Comparison of ENCODE assay signal across 1 cellular context in genomic region chr6:31178143-31179041, GRCh38.
TF ChIP-seq lines count a peak whose summit lies in the region.

No MANE protein-coding gene starts in this region.

TF ChIP-seq in SK-N-SH, 30 proteins besides CTCF, POLR2A, EP300 and RAD21 (continued from another document):
- TF ChIP-seq YY1 (IDR thresholded peaks at IDR 0.05; ENCODE audit: low read depth) (no peak), RXRA (IDR thresholded peaks at IDR 0.05; ENCODE audit: borderline replicate concordance, low read depth) (no peak), RFX5 (IDR thresholded peaks at IDR 0.05; ENCODE audit: low read length) (no peak), TCF12 (IDR thresholded peaks at IDR 0.05) (no peak), TAF1 (IDR thresholded peaks at IDR 0.05; ENCODE audit: borderline replicate concordance, low read depth, low read length) (no peak), POLR2AphosphoS5 (IDR thresholded peaks at IDR 0.05; ENCODE audit: low read depth, low read length) (no peak), NRF1 (IDR thresholded peaks at IDR 0.05; ENCODE audit: low read depth, low read length) (no peak), CHD2 (IDR thresholded peaks at IDR 0.05; ENCODE audit: low read length, partially characterized antibody) (no peak), SIN3A (IDR thresholded peaks at IDR 0.05; ENCODE audit: borderline replicate concordance, low read depth, low read length) (no peak)
- TF ChIP-seq, protein P1, sequence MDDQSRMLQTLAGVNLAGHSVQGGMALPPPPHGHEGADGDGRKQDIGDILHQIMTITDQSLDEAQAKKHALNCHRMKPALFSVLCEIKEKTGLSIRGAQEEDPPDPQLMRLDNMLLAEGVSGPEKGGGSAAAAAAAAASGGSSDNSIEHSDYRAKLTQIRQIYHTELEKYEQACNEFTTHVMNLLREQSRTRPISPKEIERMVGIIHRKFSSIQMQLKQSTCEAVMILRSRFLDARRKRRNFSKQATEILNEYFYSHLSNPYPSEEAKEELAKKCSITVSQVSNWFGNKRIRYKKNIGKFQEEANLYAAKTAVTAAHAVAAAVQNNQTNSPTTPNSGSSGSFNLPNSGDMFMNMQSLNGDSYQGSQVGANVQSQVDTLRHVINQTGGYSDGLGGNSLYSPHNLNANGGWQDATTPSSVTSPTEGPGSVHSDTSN (IDR thresholded peaks at IDR 0.05), result no peak
- TF ChIP-seq, protein P2, sequence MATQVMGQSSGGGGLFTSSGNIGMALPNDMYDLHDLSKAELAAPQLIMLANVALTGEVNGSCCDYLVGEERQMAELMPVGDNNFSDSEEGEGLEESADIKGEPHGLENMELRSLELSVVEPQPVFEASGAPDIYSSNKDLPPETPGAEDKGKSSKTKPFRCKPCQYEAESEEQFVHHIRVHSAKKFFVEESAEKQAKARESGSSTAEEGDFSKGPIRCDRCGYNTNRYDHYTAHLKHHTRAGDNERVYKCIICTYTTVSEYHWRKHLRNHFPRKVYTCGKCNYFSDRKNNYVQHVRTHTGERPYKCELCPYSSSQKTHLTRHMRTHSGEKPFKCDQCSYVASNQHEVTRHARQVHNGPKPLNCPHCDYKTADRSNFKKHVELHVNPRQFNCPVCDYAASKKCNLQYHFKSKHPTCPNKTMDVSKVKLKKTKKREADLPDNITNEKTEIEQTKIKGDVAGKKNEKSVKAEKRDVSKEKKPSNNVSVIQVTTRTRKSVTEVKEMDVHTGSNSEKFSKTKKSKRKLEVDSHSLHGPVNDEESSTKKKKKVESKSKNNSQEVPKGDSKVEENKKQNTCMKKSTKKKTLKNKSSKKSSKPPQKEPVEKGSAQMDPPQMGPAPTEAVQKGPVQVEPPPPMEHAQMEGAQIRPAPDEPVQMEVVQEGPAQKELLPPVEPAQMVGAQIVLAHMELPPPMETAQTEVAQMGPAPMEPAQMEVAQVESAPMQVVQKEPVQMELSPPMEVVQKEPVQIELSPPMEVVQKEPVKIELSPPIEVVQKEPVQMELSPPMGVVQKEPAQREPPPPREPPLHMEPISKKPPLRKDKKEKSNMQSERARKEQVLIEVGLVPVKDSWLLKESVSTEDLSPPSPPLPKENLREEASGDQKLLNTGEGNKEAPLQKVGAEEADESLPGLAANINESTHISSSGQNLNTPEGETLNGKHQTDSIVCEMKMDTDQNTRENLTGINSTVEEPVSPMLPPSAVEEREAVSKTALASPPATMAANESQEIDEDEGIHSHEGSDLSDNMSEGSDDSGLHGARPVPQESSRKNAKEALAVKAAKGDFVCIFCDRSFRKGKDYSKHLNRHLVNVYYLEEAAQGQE (IDR thresholded peaks at IDR 0.05; ENCODE audit: low read depth, low read length), result no peak
